In genomic region chr5:60674670-60675069, GRCh38 we compare ENCODE assay signal across 28 cellular contexts. TPM values are rescaled to one million over a fixed set of nuclear protein-coding genes. Genes with fewer than 3 reads are reported as not detected.
A peak's percentile ranks its signal among the peaks of the same experiment; 100 is the strongest.
DNase-seq lines count a peak whose midpoint lies in the region; ATAC-seq and TF ChIP-seq lines count a peak whose summit lies in the region.
"Had no signal": no experiment of that assay in that cellular context is flagged by ENCODE, and none has a peak within 500 bp of the region (broad histone marks: within the 10 kb centered on the region; RNA-seq: fewer than 3 reads in every experiment).

No MANE protein-coding gene starts in this region.

- H3K36me3 ChIP-seq in SJCRH30: peaks cover 14% of the 10 kb centered on the region; the same call in 1 of the 2 replicates
- no peaks in the 10 kb centered on the region for H3K36me3 ChIP-seq in hepatocyte (replicated peaks; ENCODE audit: insufficient read depth, low read depth)
- no peaks in the 10 kb centered on the region for H3K36me3 ChIP-seq in sigmoid colon
- H3K36me3 ChIP-seq: left ventricle myocardium inferior, spleen, thyroid gland had no signal

- no peak for ATAC-seq in GM18517 (IDR thresholded peaks at IDR 0.05; ENCODE audit: unreplicated experiment)
- ATAC-seq: activated naive CD8-positive, alpha-beta T cell treated with anti-CD3 and anti-CD28 coated beads, Interleukin-2, amount 50 U/mL, for 24 hours; naive thymus-derived CD4-positive, alpha-beta T cell had no signal

- H3K27me3 ChIP-seq in SJCRH30 (no peaks in the 10 kb centered on the region), hepatocyte (no peaks in the 10 kb centered on the region), sigmoid colon (no peaks in the 10 kb centered on the region)
- H3K27me3 ChIP-seq: spleen, thyroid gland had no signal

- CTCF ChIA-PET in Calu3 (lab: Charles Lee): interaction anchor here (1.0 to 1.2 kb wide), 3 partner anchors 10 to 168 kb away, joined by 3 read pairs; no protein-coding TSS in a partner anchor

- no peak overlapping the region for H3K4me2 ChIP-seq in hepatocyte

- peaks cover 16% of the 10 kb centered on the region for H3K36me3 Mint-ChIP-seq in Calu3 (ENCODE audit: insufficient read depth, unreplicated experiment)
- H3K36me3 Mint-ChIP-seq: naive thymus-derived CD4-positive, alpha-beta T cell had no signal

- peaks cover 7% of the 10 kb centered on the region for H3K79me2 ChIP-seq in hepatocyte

- TF ChIP-seq POLR2A in sigmoid colon (IDR thresholded peaks at IDR 0.05): no peak

- H3K9me2 ChIP-seq in hepatocyte (replicated peaks; ENCODE audit: insufficient read depth): no peaks in the 10 kb centered on the region

- no peaks in the 10 kb centered on the region for H3K27me3 Mint-ChIP-seq in Calu3 (ENCODE audit: unreplicated experiment)
- H3K27me3 Mint-ChIP-seq: activated CD4-positive, alpha-beta memory T cell treated with anti-CD3 and anti-CD28 coated beads, Interleukin-2, amount 10 ng/mL, durations not matched to agents 7 days and 5 days; activated naive CD8-positive, alpha-beta T cell treated with anti-CD3 and anti-CD28 coated beads, Interleukin-2, amount 50 U/mL, for 24 hours; CD4-positive, alpha-beta T cell; naive thymus-derived CD4-positive, alpha-beta T cell had no signal

- peak overlapping the region; percentile 39; the same call in 1 of the 2 replicates for H3K27ac ChIP-seq in SJCRH30
- H3K27ac ChIP-seq in hepatocyte: peak overlapping the region; percentile 66
- no peak overlapping the region for H3K27ac ChIP-seq in sigmoid colon
- H3K27ac ChIP-seq: left ventricle myocardium inferior, spleen, thyroid gland had no signal

- WGBS in hepatocyte (ENCODE audit: low lambda C conversion rate, missing lambda C conversion rate): 68% methylated on average over 2 of the region's 2 CpGs
- WGBS in sigmoid colon, 2 donors: 51 to 79% methylated on average over 2 of the region's 2 CpGs

- no peak for DNase-seq in Calu3
- DNase-seq in SJCRH30: peak; percentile 19 to 29
- no peak for DNase-seq in hepatocyte (ENCODE audit: low spot score)
- peak; percentile 6 for DNase-seq in skeletal muscle cell (ENCODE audit: low read depth)
- DNase-seq in putamen (ENCODE audit: low spot score): no peak
- DNase-seq in sigmoid colon: no peak
- DNase-seq in dermis blood vessel endothelial cell: no peak
- DNase-seq: activated CD4-positive, alpha-beta memory T cell treated with anti-CD3 and anti-CD28 coated beads, Interleukin-2, amount 10 ng/mL, durations not matched to agents 7 days and 5 days; activated CD8-positive, alpha-beta memory T cell treated with anti-CD3 and anti-CD28 coated beads, Interleukin-2, amount 50 U/mL, for 4 hours; activated naive CD4-positive, alpha-beta T cell; activated naive CD8-positive, alpha-beta T cell treated with anti-CD3 and anti-CD28 coated beads, Interleukin-2, amount 50 U/mL, for 24 hours; CD4-positive, alpha-beta T cell; central memory CD4-positive, alpha-beta T cell; islet precursor cell; Karpas-422; left ventricle myocardium inferior; MV-4-11; naive thymus-derived CD4-positive, alpha-beta T cell; NCI-H1436; NCI-H226; NCI-H69; nucleus accumbens; SHP77; spleen; stimulated activated CD4-positive, alpha-beta T cell treated with anti-CD3 and anti-CD28 coated beads, Interleukin-2, amount 100 ng/mL, for 24 hours; thyroid gland had no signal

- H3K4me1 Mint-ChIP-seq in Calu3 (ENCODE audit: low read depth, unreplicated experiment): peaks cover 95% of the 10 kb centered on the region

- no peaks in the 10 kb centered on the region; the same call in 1 of the 2 replicates for H3K9me3 ChIP-seq in SJCRH30 (replicated peaks)
- H3K9me3 ChIP-seq in hepatocyte (ENCODE audit: low read depth): no peaks in the 10 kb centered on the region
- H3K9me3 ChIP-seq in sigmoid colon: no peaks in the 10 kb centered on the region
- H3K9me3 ChIP-seq: left ventricle myocardium inferior, spleen, thyroid gland had no signal

- H3K27ac Mint-ChIP-seq in Calu3 (ENCODE audit: unreplicated experiment): peak overlapping the region; percentile 72
- H3K27ac Mint-ChIP-seq: activated CD4-positive, alpha-beta memory T cell treated with anti-CD3 and anti-CD28 coated beads, Interleukin-2, amount 10 ng/mL, durations not matched to agents 7 days and 5 days; activated naive CD8-positive, alpha-beta T cell treated with anti-CD3 and anti-CD28 coated beads, Interleukin-2, amount 50 U/mL, for 24 hours; CD4-positive, alpha-beta T cell; naive thymus-derived CD4-positive, alpha-beta T cell; T-helper 2 cell treated with Interferon-gamma antibody and Interleukin-4, amounts not matched to agents 5 μg/mL and 100 μg/mL, for 36 hours had no signal

- H3K4me3 Mint-ChIP-seq in Calu3 (ENCODE audit: low read depth, unreplicated experiment): peak overlapping the region; percentile 32
- H3K4me3 Mint-ChIP-seq: activated CD4-positive, alpha-beta memory T cell treated with anti-CD3 and anti-CD28 coated beads, Interleukin-2, amount 10 ng/mL, durations not matched to agents 7 days and 5 days; activated naive CD8-positive, alpha-beta T cell treated with anti-CD3 and anti-CD28 coated beads, Interleukin-2, amount 50 U/mL, for 24 hours; CD4-positive, alpha-beta T cell; naive thymus-derived CD4-positive, alpha-beta T cell; T-helper 2 cell treated with Interferon-gamma antibody and Interleukin-4, amounts not matched to agents 5 μg/mL and 100 μg/mL, for 36 hours had no signal

- H4K20me1 ChIP-seq in hepatocyte (ENCODE audit: insufficient read depth, poor library complexity, severe bottlenecking): no peaks in the 10 kb centered on the region

- no peak for TF ChIP-seq EP300 in sigmoid colon (IDR thresholded peaks at IDR 0.05)

- peaks cover 15% of the 10 kb centered on the region for H3K4me1 ChIP-seq in SJCRH30
- peaks cover 28% of the 10 kb centered on the region for H3K4me1 ChIP-seq in hepatocyte (ENCODE audit: insufficient read depth)
- H3K4me1 ChIP-seq in sigmoid colon: no peaks in the 10 kb centered on the region
- H3K4me1 ChIP-seq: left ventricle myocardium inferior, thyroid gland had no signal

- H3K4me3 ChIP-seq in SJCRH30 (no peak overlapping the region), hepatocyte (no peak overlapping the region), skeletal muscle cell (ENCODE audit: low read depth, low read length) (no peak overlapping the region), sigmoid colon (no peak overlapping the region)
- H3K4me3 ChIP-seq: left ventricle myocardium inferior, spleen, thyroid gland had no signal

- BruUV-seq in Calu3 (replicated peaks; lab: Mats Ljungman, UMichigan): no TSS peak

- intact Hi-C loops in Calu3 (cut with micrococcal nuclease; ENCODE audit: unreplicated experiment) (loop anchor here (5.0 kb wide), 2 partner anchors 38 to 862 kb away; no protein-coding TSS in a partner anchor), sigmoid colon (cut with DNase I) (loop anchor here (5.0 kb wide), 1 partner anchor 1258 kb away; no protein-coding TSS in a partner anchor)

- no peak overlapping the region for H2AFZ ChIP-seq in hepatocyte

- TF ChIP-seq CTCF in Calu3 (IDR thresholded peaks at IDR 0.05; ENCODE audit: unreplicated experiment): no peak
- no peak for TF ChIP-seq CTCF in hepatocyte (IDR thresholded peaks at IDR 0.05; ENCODE audit: poor library complexity)
- no peak for TF ChIP-seq CTCF in sigmoid colon (IDR thresholded peaks at IDR 0.05)

- no peaks in the 10 kb centered on the region for H3K9me3 Mint-ChIP-seq in Calu3 (ENCODE audit: low read depth, unreplicated experiment)
- H3K9me3 Mint-ChIP-seq: activated CD4-positive, alpha-beta memory T cell treated with anti-CD3 and anti-CD28 coated beads, Interleukin-2, amount 10 ng/mL, durations not matched to agents 7 days and 5 days; activated naive CD8-positive, alpha-beta T cell treated with anti-CD3 and anti-CD28 coated beads, Interleukin-2, amount 50 U/mL, for 24 hours; CD4-positive, alpha-beta T cell; naive thymus-derived CD4-positive, alpha-beta T cell; T-helper 2 cell treated with Interferon-gamma antibody and Interleukin-4, amounts not matched to agents 5 μg/mL and 100 μg/mL, for 36 hours had no signal

RNA-seq across cellular contexts. Expression of gene DEPDC1B, which starts 25.3 kb away (rescaled TPM):
- total RNA-seq in Calu3 (2022) (63.1 and 80.7 TPM in 2 replicates), hepatocyte (27.5 and 37.3 TPM in 2 replicates), sigmoid colon (under 1 TPM in 2 of 4 donors, not detected in 2; 0.27 to 0.36 TPM), dermis blood vessel endothelial cell (6.8 and 19.7 TPM in 2 replicates)
- total RNA-seq in SJCRH30 (2014; rRNA removed; shearing (Covaris generic)): 31.4 and 33.9 TPM in 2 replicates
- polyA plus RNA-seq in hepatocyte (9.0 and 10.7 TPM in 2 replicates), sigmoid colon (1 to 10 TPM; 1.2 to 9.5 (median 3.9) TPM)
- polyA plus RNA-seq: naive thymus-derived CD4-positive, alpha-beta T cell had no signal

Comparison
In these comparisons a context has a peak if more than half of its experiments do, and no peak if none do; other contexts are left out.
1. DNase-seq: peak in SJCRH30 (2 of 2) and skeletal muscle cell (single experiment); none in Calu3 (single experiment), hepatocyte (single experiment), putamen (single experiment), sigmoid colon (single experiment) and dermis blood vessel endothelial cell (single experiment).
2. H3K27ac ChIP-seq: peak in SJCRH30 (single experiment) and hepatocyte (single experiment); none in sigmoid colon (0 of 4).